Comparison of ENCODE assay signal across 1 cellular context in the genomic region with DNA sequence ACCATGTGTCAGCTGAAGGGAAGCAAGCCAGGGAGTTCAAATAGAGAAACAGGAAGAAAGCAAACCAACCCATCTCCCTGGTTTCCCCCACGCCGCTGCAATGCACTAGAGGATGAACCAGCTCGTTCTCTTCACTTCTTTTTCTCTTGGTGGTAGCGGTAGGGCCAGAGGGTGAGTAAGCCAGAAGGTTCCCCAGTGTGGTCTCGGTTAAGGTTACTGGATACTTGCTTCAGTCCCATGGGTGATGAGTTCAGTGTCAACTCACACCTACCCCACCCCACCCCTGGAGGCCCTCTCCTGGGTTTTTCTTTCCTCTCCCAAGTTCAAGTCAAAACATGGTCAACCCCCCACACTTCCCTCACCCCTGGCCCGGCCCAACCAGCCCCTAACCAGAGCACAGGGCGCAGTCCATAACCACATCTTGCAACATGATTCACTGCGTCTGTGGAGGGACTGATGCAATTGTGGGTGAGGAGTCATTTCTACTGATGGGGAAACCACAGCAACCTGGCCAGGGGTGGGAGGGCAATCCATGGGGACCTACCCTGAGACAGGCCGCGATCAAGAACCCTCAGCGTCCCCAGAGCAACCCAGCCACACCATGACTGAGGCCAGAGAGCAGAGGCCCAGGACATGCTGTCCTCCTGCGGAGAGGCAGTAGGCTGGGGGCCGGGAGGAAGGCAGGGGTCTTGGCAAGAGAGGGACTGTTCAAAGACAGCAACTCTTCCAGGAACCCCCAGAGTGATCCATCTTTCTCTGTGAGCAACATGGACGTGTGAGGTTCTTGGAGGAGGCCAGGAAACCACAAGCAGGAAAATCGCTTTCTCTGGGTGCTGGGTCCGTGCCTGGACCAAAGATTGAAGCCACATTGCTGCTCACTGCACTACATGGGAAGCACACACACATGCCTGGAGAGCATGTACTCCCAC.
TF ChIP-seq lines count a peak whose summit lies in the region.

No MANE protein-coding gene starts in this region.

TF ChIP-seq in GM12878, 131 proteins besides CTCF, POLR2A, EP300 and RAD21 (continued from another document and continues in another):
- TF ChIP-seq, protein P1, sequence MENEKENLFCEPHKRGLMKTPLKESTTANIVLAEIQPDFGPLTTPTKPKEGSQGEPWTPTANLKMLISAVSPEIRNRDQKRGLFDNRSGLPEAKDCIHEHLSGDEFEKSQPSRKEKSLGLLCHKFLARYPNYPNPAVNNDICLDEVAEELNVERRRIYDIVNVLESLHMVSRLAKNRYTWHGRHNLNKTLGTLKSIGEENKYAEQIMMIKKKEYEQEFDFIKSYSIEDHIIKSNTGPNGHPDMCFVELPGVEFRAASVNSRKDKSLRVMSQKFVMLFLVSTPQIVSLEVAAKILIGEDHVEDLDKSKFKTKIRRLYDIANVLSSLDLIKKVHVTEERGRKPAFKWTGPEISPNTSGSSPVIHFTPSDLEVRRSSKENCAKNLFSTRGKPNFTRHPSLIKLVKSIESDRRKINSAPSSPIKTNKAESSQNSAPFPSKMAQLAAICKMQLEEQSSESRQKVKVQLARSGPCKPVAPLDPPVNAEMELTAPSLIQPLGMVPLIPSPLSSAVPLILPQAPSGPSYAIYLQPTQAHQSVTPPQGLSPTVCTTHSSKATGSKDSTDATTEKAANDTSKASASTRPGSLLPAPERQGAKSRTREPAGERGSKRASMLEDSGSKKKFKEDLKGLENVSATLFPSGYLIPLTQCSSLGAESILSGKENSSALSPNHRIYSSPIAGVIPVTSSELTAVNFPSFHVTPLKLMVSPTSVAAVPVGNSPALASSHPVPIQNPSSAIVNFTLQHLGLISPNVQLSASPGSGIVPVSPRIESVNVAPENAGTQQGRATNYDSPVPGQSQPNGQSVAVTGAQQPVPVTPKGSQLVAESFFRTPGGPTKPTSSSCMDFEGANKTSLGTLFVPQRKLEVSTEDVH (IDR thresholded peaks at IDR 0.05; ENCODE audit: low read depth, partially characterized antibody), result no peak
- TF ChIP-seq RAD51 (IDR thresholded peaks at IDR 0.05) (no peak), ESRRA (IDR thresholded peaks at IDR 0.05; ENCODE audit: low read length) (no peak), CHD4 (IDR thresholded peaks at IDR 0.05) (no peak), POU2F2 (IDR thresholded peaks at IDR 0.05; ENCODE audit: borderline replicate concordance, low read depth, low read length) (0 out of 3 replicates have a peak, but pooled peaks have one; percentile 49), NR2F1 (conservative IDR thresholded peaks at IDR 0.05) (peak; percentile 97), RCOR1 (conservative IDR thresholded peaks at IDR 0.05; ENCODE audit: low read depth, low read length) (no peak), HDAC6 (IDR thresholded peaks at IDR 0.05; ENCODE audit: unreplicated experiment) (no peak), TARDBP (IDR thresholded peaks at IDR 0.05; ENCODE audit: borderline replicate concordance) (no peak; the same call in 1 of the 2 replicates), ZNF274 (IDR thresholded peaks at IDR 0.05; ENCODE audit: insufficient read depth, insufficient read length) (no peak), TAF1 (IDR thresholded peaks at IDR 0.05; ENCODE audit: borderline replicate concordance, low read depth, low read length) (no peak), ZNF217 (IDR thresholded peaks at IDR 0.05) (peak; percentile 32; the same call in 1 of the 2 replicates), TBL1XR1 (IDR thresholded peaks at IDR 0.05; ENCODE audit: low read depth, low read length) (peak; percentile 73; the same call in 1 of the 2 replicates), BRCA1 (IDR thresholded peaks at IDR 0.05; ENCODE audit: low read depth, low read length) (no peak), WRNIP1 (IDR thresholded peaks at IDR 0.05; ENCODE audit: borderline replicate concordance, low read depth, low read length) (no peak), NFYA (IDR thresholded peaks at IDR 0.05; ENCODE audit: borderline replicate concordance, low read depth, low read length) (no peak), LARP7 (IDR thresholded peaks at IDR 0.05) (no peak), MEF2A (IDR thresholded peaks at IDR 0.05; ENCODE audit: insufficient read depth, low read depth, low read length) (peak; percentile 49; the same call in 1 of the 2 replicates), CEBPB (IDR thresholded peaks at IDR 0.05; ENCODE audit: borderline replicate concordance in 1 of 2, low read depth in 2 of 2, low read length in 2 of 2) (peak; percentile 70 to 94; a peak in 3 of 4 replicates), SKIL (IDR thresholded peaks at IDR 0.05; ENCODE audit: low read depth, poor library complexity, severe bottlenecking) (peak; percentile 88), IRF4 (IDR thresholded peaks at IDR 0.05; ENCODE audit: low read depth, low read length) (peak; percentile 94), RB1 (IDR thresholded peaks at IDR 0.05; ENCODE audit: borderline replicate concordance) (no peak), NR2C2 (IDR thresholded peaks at IDR 0.05; ENCODE audit: borderline replicate concordance, control insufficient read depth, insufficient read length, low read depth) (no peak), SMC3 (IDR thresholded peaks at IDR 0.05; ENCODE audit: borderline replicate concordance, low read length) (no peak), DPF2 (IDR thresholded peaks at IDR 0.05) (peak; percentile 88), BCLAF1 (IDR thresholded peaks at IDR 0.05) (no peak), CREB1 (IDR thresholded peaks at IDR 0.05; ENCODE audit: low read depth) (peak; percentile 75; the same call in 1 of the 2 replicates), ASH2L (IDR thresholded peaks at IDR 0.05; ENCODE audit: borderline replicate concordance, low read depth) (no peak)
- TF ChIP-seq, protein P2, sequence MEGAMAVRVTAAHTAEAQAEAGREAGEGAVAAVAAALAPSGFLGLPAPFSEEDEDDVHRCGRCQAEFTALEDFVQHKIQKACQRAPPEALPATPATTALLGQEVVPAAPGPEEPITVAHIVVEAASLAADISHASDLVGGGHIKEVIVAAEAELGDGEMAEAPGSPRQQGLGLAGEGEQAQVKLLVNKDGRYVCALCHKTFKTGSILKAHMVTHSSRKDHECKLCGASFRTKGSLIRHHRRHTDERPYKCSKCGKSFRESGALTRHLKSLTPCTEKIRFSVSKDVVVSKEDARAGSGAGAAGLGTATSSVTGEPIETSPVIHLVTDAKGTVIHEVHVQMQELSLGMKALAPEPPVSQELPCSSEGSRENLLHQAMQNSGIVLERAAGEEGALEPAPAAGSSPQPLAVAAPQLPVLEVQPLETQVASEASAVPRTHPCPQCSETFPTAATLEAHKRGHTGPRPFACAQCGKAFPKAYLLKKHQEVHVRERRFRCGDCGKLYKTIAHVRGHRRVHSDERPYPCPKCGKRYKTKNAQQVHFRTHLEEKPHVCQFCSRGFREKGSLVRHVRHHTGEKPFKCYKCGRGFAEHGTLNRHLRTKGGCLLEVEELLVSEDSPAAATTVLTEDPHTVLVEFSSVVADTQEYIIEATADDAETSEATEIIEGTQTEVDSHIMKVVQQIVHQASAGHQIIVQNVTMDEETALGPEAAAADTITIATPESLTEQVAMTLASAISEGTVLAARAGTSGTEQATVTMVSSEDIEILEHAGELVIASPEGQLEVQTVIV (IDR thresholded peaks at IDR 0.05; ENCODE audit: borderline replicate concordance, partially characterized antibody), result no peak
- TF ChIP-seq, protein P3, sequence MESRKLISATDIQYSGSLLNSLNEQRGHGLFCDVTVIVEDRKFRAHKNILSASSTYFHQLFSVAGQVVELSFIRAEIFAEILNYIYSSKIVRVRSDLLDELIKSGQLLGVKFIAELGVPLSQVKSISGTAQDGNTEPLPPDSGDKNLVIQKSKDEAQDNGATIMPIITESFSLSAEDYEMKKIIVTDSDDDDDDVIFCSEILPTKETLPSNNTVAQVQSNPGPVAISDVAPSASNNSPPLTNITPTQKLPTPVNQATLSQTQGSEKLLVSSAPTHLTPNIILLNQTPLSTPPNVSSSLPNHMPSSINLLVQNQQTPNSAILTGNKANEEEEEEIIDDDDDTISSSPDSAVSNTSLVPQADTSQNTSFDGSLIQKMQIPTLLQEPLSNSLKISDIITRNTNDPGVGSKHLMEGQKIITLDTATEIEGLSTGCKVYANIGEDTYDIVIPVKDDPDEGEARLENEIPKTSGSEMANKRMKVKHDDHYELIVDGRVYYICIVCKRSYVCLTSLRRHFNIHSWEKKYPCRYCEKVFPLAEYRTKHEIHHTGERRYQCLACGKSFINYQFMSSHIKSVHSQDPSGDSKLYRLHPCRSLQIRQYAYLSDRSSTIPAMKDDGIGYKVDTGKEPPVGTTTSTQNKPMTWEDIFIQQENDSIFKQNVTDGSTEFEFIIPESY (IDR thresholded peaks at IDR 0.05), result no peak
- TF ChIP-seq, protein P4, sequence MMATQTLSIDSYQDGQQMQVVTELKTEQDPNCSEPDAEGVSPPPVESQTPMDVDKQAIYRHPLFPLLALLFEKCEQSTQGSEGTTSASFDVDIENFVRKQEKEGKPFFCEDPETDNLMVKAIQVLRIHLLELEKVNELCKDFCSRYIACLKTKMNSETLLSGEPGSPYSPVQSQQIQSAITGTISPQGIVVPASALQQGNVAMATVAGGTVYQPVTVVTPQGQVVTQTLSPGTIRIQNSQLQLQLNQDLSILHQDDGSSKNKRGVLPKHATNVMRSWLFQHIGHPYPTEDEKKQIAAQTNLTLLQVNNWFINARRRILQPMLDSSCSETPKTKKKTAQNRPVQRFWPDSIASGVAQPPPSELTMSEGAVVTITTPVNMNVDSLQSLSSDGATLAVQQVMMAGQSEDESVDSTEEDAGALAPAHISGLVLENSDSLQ (IDR thresholded peaks at IDR 0.05), result no peak
- TF ChIP-seq, protein P5, sequence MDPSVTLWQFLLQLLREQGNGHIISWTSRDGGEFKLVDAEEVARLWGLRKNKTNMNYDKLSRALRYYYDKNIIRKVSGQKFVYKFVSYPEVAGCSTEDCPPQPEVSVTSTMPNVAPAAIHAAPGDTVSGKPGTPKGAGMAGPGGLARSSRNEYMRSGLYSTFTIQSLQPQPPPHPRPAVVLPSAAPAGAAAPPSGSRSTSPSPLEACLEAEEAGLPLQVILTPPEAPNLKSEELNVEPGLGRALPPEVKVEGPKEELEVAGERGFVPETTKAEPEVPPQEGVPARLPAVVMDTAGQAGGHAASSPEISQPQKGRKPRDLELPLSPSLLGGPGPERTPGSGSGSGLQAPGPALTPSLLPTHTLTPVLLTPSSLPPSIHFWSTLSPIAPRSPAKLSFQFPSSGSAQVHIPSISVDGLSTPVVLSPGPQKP (IDR thresholded peaks at IDR 0.05; ENCODE audit: low read depth, low read length), result no peak
- TF ChIP-seq, protein P6, sequence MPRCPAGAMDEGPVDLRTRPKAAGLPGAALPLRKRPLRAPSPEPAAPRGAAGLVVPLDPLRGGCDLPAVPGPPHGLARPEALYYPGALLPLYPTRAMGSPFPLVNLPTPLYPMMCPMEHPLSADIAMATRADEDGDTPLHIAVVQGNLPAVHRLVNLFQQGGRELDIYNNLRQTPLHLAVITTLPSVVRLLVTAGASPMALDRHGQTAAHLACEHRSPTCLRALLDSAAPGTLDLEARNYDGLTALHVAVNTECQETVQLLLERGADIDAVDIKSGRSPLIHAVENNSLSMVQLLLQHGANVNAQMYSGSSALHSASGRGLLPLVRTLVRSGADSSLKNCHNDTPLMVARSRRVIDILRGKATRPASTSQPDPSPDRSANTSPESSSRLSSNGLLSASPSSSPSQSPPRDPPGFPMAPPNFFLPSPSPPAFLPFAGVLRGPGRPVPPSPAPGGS (IDR thresholded peaks at IDR 0.05; ENCODE audit: borderline replicate concordance, insufficient read depth, low read depth, low read length, poor library complexity, severe bottlenecking), result peak; percentile 80
- TF ChIP-seq, protein P7, sequence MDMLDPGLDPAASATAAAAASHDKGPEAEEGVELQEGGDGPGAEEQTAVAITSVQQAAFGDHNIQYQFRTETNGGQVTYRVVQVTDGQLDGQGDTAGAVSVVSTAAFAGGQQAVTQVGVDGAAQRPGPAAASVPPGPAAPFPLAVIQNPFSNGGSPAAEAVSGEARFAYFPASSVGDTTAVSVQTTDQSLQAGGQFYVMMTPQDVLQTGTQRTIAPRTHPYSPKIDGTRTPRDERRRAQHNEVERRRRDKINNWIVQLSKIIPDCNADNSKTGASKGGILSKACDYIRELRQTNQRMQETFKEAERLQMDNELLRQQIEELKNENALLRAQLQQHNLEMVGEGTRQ (IDR thresholded peaks at IDR 0.05; ENCODE audit: borderline replicate concordance, low read depth, low read length), result no peak
